In genomic region chr22:42959472-42960145, GRCh38 we compare ENCODE assay signal across 8 cellular contexts.
A peak's percentile ranks its signal among the peaks of the same experiment; 100 is the strongest.
DNase-seq lines count a peak whose midpoint lies in the region; ATAC-seq lines count a peak whose summit lies in the region.

No MANE protein-coding gene starts in this region.

- H3K27ac ChIP-seq in HUES6 (ENCODE audit: low read depth, low read length): peak overlapping the region; percentile 60; the same call in 1 of the 2 replicates

- H3K36me3 ChIP-seq in HUES6 (ENCODE audit: control insufficient read depth, insufficient read depth, low read length): no peaks in the 10 kb centered on the region
- peaks cover 5% of the 10 kb centered on the region for H3K36me3 ChIP-seq in adipocyte (ENCODE audit: control insufficient read depth, insufficient read depth, low read length, severe bottlenecking)

- H3K27me3 ChIP-seq in HUES6 (ENCODE audit: control insufficient read depth, insufficient read depth, low read length) (no peaks in the 10 kb centered on the region), adipocyte (replicated peaks; ENCODE audit: control insufficient read depth, insufficient read depth, low read length) (no peaks in the 10 kb centered on the region)

- H3K9me3 ChIP-seq in HUES6 (ENCODE audit: control insufficient read depth, insufficient read depth, low read depth, low read length) (no peaks in the 10 kb centered on the region), adipocyte (ENCODE audit: control insufficient read depth, low read length) (no peaks in the 10 kb centered on the region)

- H3K4me3 ChIP-seq in HUES6 (ENCODE audit: low read depth, low read length) (no peak overlapping the region), adipocyte (ENCODE audit: low read length) (peak overlapping the region; percentile 37)

- DNase-seq in ACHN (peak; percentile 87), adipocyte (ENCODE audit: low read depth) (peak; percentile 61), islet precursor cell (peak; percentile 92), NCI-H748 (lab: John Stamatoyannopoulos, UW; ENCODE audit: unreplicated experiment) (no peak)
- DNase-seq in stimulated activated naive CD8-positive, alpha-beta T cell treated with anti-CD3 and anti-CD28 coated beads, Interleukin-15, Interleukin-2, amounts not matched to agents 100 U/mL and 50 U/mL, for 24 hours: no peak

- in situ Hi-C loops in ACHN (cut with HindIII; ENCODE audit: low pct_ligation_motif_present, low pct_unique_long_range_greater_than_20kb, low sequenced_read_pairs): no loop called here

- H3K9ac ChIP-seq in HUES6 (ENCODE audit: low read length): peak overlapping the region; percentile 4
- peak overlapping the region; percentile 29 for H3K9ac ChIP-seq in adipocyte (ENCODE audit: low read length)

- peak; percentile 65 for ATAC-seq in stimulated activated naive CD8-positive, alpha-beta T cell treated with anti-CD3 and anti-CD28 coated beads, Interleukin-15, Interleukin-2, amounts not matched to agents 100 U/mL and 50 U/mL, for 24 hours
- ATAC-seq in GM21528 (IDR thresholded peaks at IDR 0.05; ENCODE audit: low FRiP score, unreplicated experiment) (no peak), HG02678 (IDR thresholded peaks at IDR 0.05; ENCODE audit: unreplicated experiment) (no peak)

- H3K4me1 ChIP-seq in HUES6 (ENCODE audit: control insufficient read depth, insufficient read depth, low read length) (peaks cover 46% of the 10 kb centered on the region), adipocyte (ENCODE audit: control insufficient read depth, insufficient read depth, low read length) (peaks cover 32% of the 10 kb centered on the region)

Comparison
In these comparisons a context has a peak if more than half of its experiments do, and no peak if none do; other contexts are left out.
1. DNase-seq: peak in ACHN (single experiment), adipocyte (single experiment) and islet precursor cell (single experiment); none in stimulated activated naive CD8-positive, alpha-beta T cell treated with anti-CD3 and anti-CD28 coated beads, Interleukin-15, Interleukin-2, amounts not matched to agents 100 U/mL and 50 U/mL, for 24 hours (single experiment) and NCI-H748 (single experiment).